Comparison of ENCODE assay signal across 11 cellular contexts in genomic region chr12:14399871-14400270, GRCh38. TPM values are rescaled to one million over a fixed set of nuclear protein-coding genes. Genes with fewer than 3 reads are reported as not detected.
DNase-seq lines count a peak whose midpoint lies in the region; ATAC-seq and TF ChIP-seq lines count a peak whose summit lies in the region.
"Had no signal": no experiment of that assay in that cellular context is flagged by ENCODE, and none has a peak within 500 bp of the region (broad histone marks: within the 10 kb centered on the region; RNA-seq: fewer than 3 reads in every experiment).

No MANE protein-coding gene starts in this region.

- CTCF ChIA-PET in activated B cell treated with CpG ODN at 0.5 μM for 24 hours (lab: Charles Lee) = no interaction called here

- POLR2A ChIA-PET in activated B cell treated with CpG ODN at 0.5 μM for 24 hours (lab: Charles Lee) = interaction anchor here (0.9 to 1.4 kb wide), 2 partner anchors 13 to 34 kb away, joined by 3 to 9 read pairs; partner anchors contain the start of gene ATF7IP

- no peaks in the 10 kb centered on the region for H3K27me3 ChIP-seq in stomach

- H3K4me1 ChIP-seq in stomach = peaks cover 13 to 45% (median 31%) of the 10 kb centered on the region in 4 donors

- intact Hi-C loops in activated B cell treated with CpG ODN at 0.5 μM for 24 hours (cut with micrococcal nuclease) (loop anchor here (10.0 kb wide), 1 partner anchor 555 kb away; no protein-coding TSS in a partner anchor), stomach (cut with DNase I; ENCODE audit: low total_unique reads) (no loop called here)

- ATAC-seq in activated B cell treated with CpG ODN at 0.5 μM for 24 hours (ENCODE audit: low read depth) (no peak), HG03045 (IDR thresholded peaks at IDR 0.05; ENCODE audit: unreplicated experiment) (no peak)

- H3K27me3 Mint-ChIP-seq in activated B cell treated with CpG ODN at 0.5 μM for 24 hours = no peaks in the 10 kb centered on the region

- H3K4me3 ChIP-seq in GM12865 (ENCODE audit: low read depth, low read length) (peak overlapping the region; percentile 51), stomach (no peak overlapping the region)
- H3K4me3 ChIP-seq: SK-N-MC had no signal

- peak overlapping the region; percentile 42 for H3K4me3 Mint-ChIP-seq in activated B cell treated with CpG ODN at 0.5 μM for 24 hours

- TF ChIP-seq POLR2A in stomach (IDR thresholded peaks at IDR 0.05) = no peak

- no peak for TF ChIP-seq EP300 in stomach (IDR thresholded peaks at IDR 0.05)

- DNase-seq in A172 (ENCODE audit: low spot score) = peak; percentile 31
- peak; percentile 38 for DNase-seq in GM12865 (ENCODE audit: low read depth)
- DNase-seq in activated B cell treated with CpG ODN at 0.5 μM for 24 hours = no peak
- peak; percentile 56 for DNase-seq in foreskin melanocyte
- DNase-seq in HK-2 (ENCODE audit: unreplicated experiment) = no peak
- no peak for DNase-seq in stomach
- no peak for DNase-seq in hepatic stellate cell (ENCODE audit: low spot score)
- DNase-seq: NCI-H2081 treated with DMSO at 0.1 percent for 48 hours, substantia nigra had no signal

- TF ChIP-seq CTCF in GM12865 (IDR thresholded peaks at IDR 0.05; ENCODE audit: insufficient read depth, low read depth, low read length, missing control alignments) = no peak
- no peak for TF ChIP-seq CTCF in activated B cell treated with CpG ODN at 0.5 μM for 24 hours (IDR thresholded peaks at IDR 0.05)
- no peak for TF ChIP-seq CTCF in stomach (IDR thresholded peaks at IDR 0.05)

- 86 to 93% (median 88%) methylated on average over 3 of the region's 3 CpGs for WGBS in stomach, 5 donors

- H3K36me3 Mint-ChIP-seq in activated B cell treated with CpG ODN at 0.5 μM for 24 hours (ENCODE audit: low read depth) = peaks cover 56% of the 10 kb centered on the region

- peak overlapping the region in 1 of 5 donors; percentile 34 for H3K27ac ChIP-seq in stomach
- H3K27ac ChIP-seq: SK-N-MC had no signal

- peaks cover 0 to 7% (median 0%) of the 10 kb centered on the region in 4 donors for H3K9me3 ChIP-seq in stomach

- H3K27ac Mint-ChIP-seq in activated B cell treated with CpG ODN at 0.5 μM for 24 hours = peak overlapping the region; percentile 79

- no peaks in the 10 kb centered on the region for H3K36me3 ChIP-seq in stomach

- peaks cover 85% of the 10 kb centered on the region for H3K4me1 Mint-ChIP-seq in activated B cell treated with CpG ODN at 0.5 μM for 24 hours

- H3K9me3 Mint-ChIP-seq in activated B cell treated with CpG ODN at 0.5 μM for 24 hours = peaks cover 3% of the 10 kb centered on the region

RNA-seq across cellular contexts. Expression of gene ATF7IP, which starts 34.4 kb away (rescaled TPM):
- total RNA-seq in A172 (2014; rRNA removed; shearing (Covaris generic)) = 26.4 and 30.0 TPM in 2 replicates
- total RNA-seq in activated B cell treated with CpG ODN at 0.5 μM for 24 hours (142 and 153 TPM in 2 replicates), stomach (10 to 100 TPM; 47.5 to 91.0 (median 84.8) TPM)
- polyA plus RNA-seq in stomach = 1 to 10 TPM; 4.9 to 6.5 (median 5.7) TPM

Comparison
In these comparisons a context has a peak if more than half of its experiments do, and no peak if none do; other contexts are left out.
1. DNase-seq: peak in A172 (single experiment), GM12865 (single experiment) and foreskin melanocyte (single experiment); none in activated B cell treated with CpG ODN at 0.5 μM for 24 hours (single experiment), HK-2 (single experiment), stomach (single experiment) and hepatic stellate cell (single experiment).